ENCODE assay signal across 8 cellular contexts in genomic region chr1:3900150-3900968, GRCh38. TPM values are rescaled to one million over a fixed set of nuclear protein-coding genes. Genes with fewer than 3 reads are reported as not detected.
DNase-seq lines count a peak whose midpoint lies in the region; TF ChIP-seq lines count a peak whose summit lies in the region.

Gene C1orf174, minus strand, starts transcription at chr1:3900272. Its CDS starts 86 bp downstream, at chr1:3900186.

- H3K9me2 ChIP-seq in MM.1S (replicated peaks; ENCODE audit: insufficient read depth, low read length): no peaks in the 10 kb centered on the region

- H3K4me3 ChIP-seq in HAP-1: peak within 1 kb of the TSS; percentile 94
- peak within 1 kb of the TSS; percentile 96 for H3K4me3 ChIP-seq in MM.1S (ENCODE audit: low read length)
- peak within 1 kb of the TSS; percentile 58 for H3K4me3 ChIP-seq in neuron (ENCODE audit: low read length)
- peak within 1 kb of the TSS; percentile 84 to 99 (median 93) for H3K4me3 ChIP-seq in subcutaneous abdominal adipose tissue (ENCODE audit: low read depth in 1 of 5, low read length in 5 of 5)

- H3K79me2 ChIP-seq in MM.1S (ENCODE audit: low read length): peaks cover 49% of the 10 kb centered on the region

- in situ Hi-C loops in HAP-1 (cut with MboI; ENCODE audit: low sequenced_read_pairs) (no loop called here), SK-MEL-5 (cut with HindIII; ENCODE audit: low pct_unique_long_range_greater_than_20kb, low sequenced_read_pairs) (no loop called here)

- DNase-seq in HAP-1 (ENCODE audit: low spot score in 2 of 2) (peak; percentile 94 to 95), MM.1S (peak; percentile 92), SK-MEL-5 (ENCODE audit: low read depth, low spot score) (peak; percentile 97), foreskin melanocyte (peak; percentile 95)
- peak; percentile 95 for DNase-seq in activated naive CD4-positive, alpha-beta T cell treated with Interleukin-2 at 50 U/mL for 16 hours

- peak within 1 kb of the TSS; percentile 83 for H3K9ac ChIP-seq in ES-I3 (ENCODE audit: low read depth, low read length)
- H3K9ac ChIP-seq in MM.1S (ENCODE audit: low read length): peak within 1 kb of the TSS; percentile 99
- peak within 1 kb of the TSS; percentile 84 to 92 (median 90) for H3K9ac ChIP-seq in subcutaneous abdominal adipose tissue (ENCODE audit: low read length in 5 of 5)

- peaks cover 16% of the 10 kb centered on the region; the same call in 1 of the 2 replicates for H3F3A ChIP-seq in MM.1S (ENCODE audit: insufficient read depth, low read length)

- H3K4me2 ChIP-seq in MM.1S (ENCODE audit: low read depth, low read length): peak within 1 kb of the TSS; percentile 89

- H3K36me3 ChIP-seq in ES-I3 (ENCODE audit: insufficient read depth, low read length): no peaks in the 10 kb centered on the region
- peaks cover 12% of the 10 kb centered on the region for H3K36me3 ChIP-seq in HAP-1 (replicated peaks)
- H3K36me3 ChIP-seq in MM.1S (replicated peaks; ENCODE audit: insufficient read depth, low read length): no peaks in the 10 kb centered on the region
- H3K36me3 ChIP-seq in neuron (ENCODE audit: insufficient read depth, low read length): no peaks in the 10 kb centered on the region
- peaks cover 0 to 7% (median 0%) of the 10 kb centered on the region in 5 donors for H3K36me3 ChIP-seq in subcutaneous abdominal adipose tissue (ENCODE audit: control insufficient read depth in 5 of 5, insufficient read depth in 5 of 5, low read length in 5 of 5)

- H4K20me1 ChIP-seq in MM.1S (ENCODE audit: insufficient read depth, low read length): no peaks in the 10 kb centered on the region

- no peak for TF ChIP-seq CTCF in MM.1S (IDR thresholded peaks at IDR 0.05; ENCODE audit: low read length)

- no peaks in the 10 kb centered on the region for H3K27me3 ChIP-seq in HAP-1 (ENCODE audit: low read depth)
- no peaks in the 10 kb centered on the region for H3K27me3 ChIP-seq in MM.1S (replicated peaks; ENCODE audit: insufficient read depth, low read length)
- H3K27me3 ChIP-seq in neuron (ENCODE audit: insufficient read depth, low read length): no peaks in the 10 kb centered on the region
- peaks cover 0 to 4% (median 0%) of the 10 kb centered on the region in 5 donors for H3K27me3 ChIP-seq in subcutaneous abdominal adipose tissue (ENCODE audit: control insufficient read depth in 5 of 5, insufficient read depth in 4 of 5, low read length in 5 of 5)

- H3K4me1 ChIP-seq in ES-I3 (ENCODE audit: insufficient read depth, low read length) (peaks cover 5% of the 10 kb centered on the region; the same call in 1 of the 2 replicates), HAP-1 (peaks cover 2% of the 10 kb centered on the region; the same call in 1 of the 2 replicates), MM.1S (ENCODE audit: low read length) (0 out of 2 replicates have a peak, but pooled peaks cover 7% of the 10 kb centered on the region), neuron (ENCODE audit: insufficient read depth, low read length) (peaks cover 7% of the 10 kb centered on the region), subcutaneous abdominal adipose tissue (ENCODE audit: control insufficient read depth in 5 of 5, insufficient read depth in 5 of 5, low read length in 5 of 5) (peaks cover 7 to 19% (median 10%) of the 10 kb centered on the region in 5 donors)

- H2AFZ ChIP-seq in MM.1S (ENCODE audit: low read length) (peak within 1 kb of the TSS; percentile 97), neuron (ENCODE audit: low read depth, low read length) (peak within 1 kb of the TSS; percentile 42)

- no peaks in the 10 kb centered on the region for H3K9me3 ChIP-seq in ES-I3 (ENCODE audit: control insufficient read depth, insufficient read depth, low read length)
- H3K9me3 ChIP-seq in HAP-1: peaks cover 5% of the 10 kb centered on the region
- no peaks in the 10 kb centered on the region for H3K9me3 ChIP-seq in MM.1S (replicated peaks; ENCODE audit: insufficient read depth, low read length)
- no peaks in the 10 kb centered on the region for H3K9me3 ChIP-seq in neuron (ENCODE audit: low read length)
- H3K9me3 ChIP-seq in subcutaneous abdominal adipose tissue (ENCODE audit: control insufficient read depth in 5 of 5, low read length in 5 of 5): peaks cover 0 to 14% (median 4%) of the 10 kb centered on the region in 5 donors

- H3K27ac ChIP-seq in MM.1S (ENCODE audit: low read length) (peak within 1 kb of the TSS; percentile 99), subcutaneous abdominal adipose tissue (ENCODE audit: low read depth, low read length) (peak within 1 kb of the TSS; percentile 94)

RNA-seq across cellular contexts. Expression of gene C1orf174, which starts in this region (rescaled TPM):
- 21.7 and 24.1 TPM in 2 replicates for total RNA-seq in SK-MEL-5 (2014; rRNA removed; shearing (Covaris generic))
- 24.3 and 26.3 TPM in 2 replicates for polyA plus RNA-seq in SK-MEL-5 (2015; cell fraction: cytosol; rRNA removed)
- 27.2 and 32.2 TPM in 2 replicates for polyA plus RNA-seq in SK-MEL-5 (2015; cell fraction: nucleus; rRNA removed)

Comparison
In these comparisons a context has a peak if more than half of its experiments do, and no peak if none do; other contexts are left out.
1. Peak in every context shown above with its lines: DNase-seq, H3K4me3 ChIP-seq and H3K27ac ChIP-seq.